ENCODE assay signal across 1 cellular context in the genomic region with DNA sequence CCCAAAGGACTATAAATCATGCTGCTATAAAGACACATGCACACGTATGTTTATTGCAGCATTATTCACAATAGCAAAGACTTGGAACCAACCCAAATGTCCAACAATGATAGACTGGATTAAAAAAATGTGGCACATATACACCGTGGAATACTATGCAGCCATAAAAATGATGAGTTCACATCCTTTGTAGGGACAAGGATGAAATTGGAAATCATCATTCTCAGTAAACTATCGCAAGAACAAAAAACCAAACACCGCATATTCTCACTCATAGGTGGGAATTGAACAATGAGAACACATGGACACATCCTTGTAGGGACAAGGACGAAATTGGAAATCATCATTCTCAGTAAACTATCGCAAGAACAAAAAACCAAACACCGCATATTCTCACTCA. TPM values are rescaled to one million over a fixed set of nuclear protein-coding genes. Genes with fewer than 3 reads are reported as not detected.
"Had no signal": no experiment of that assay in that cellular context is flagged by ENCODE, and none has a peak within 500 bp of the region (broad histone marks: within the 10 kb centered on the region; RNA-seq: fewer than 3 reads in every experiment).

No MANE protein-coding gene starts in this region.

RNA-seq across cellular contexts. Expression of gene NEK2, which starts 49.6 kb away (rescaled TPM):
- polyA plus RNA-seq: IgD-negative memory B cell had no signal
